In the genomic region with DNA sequence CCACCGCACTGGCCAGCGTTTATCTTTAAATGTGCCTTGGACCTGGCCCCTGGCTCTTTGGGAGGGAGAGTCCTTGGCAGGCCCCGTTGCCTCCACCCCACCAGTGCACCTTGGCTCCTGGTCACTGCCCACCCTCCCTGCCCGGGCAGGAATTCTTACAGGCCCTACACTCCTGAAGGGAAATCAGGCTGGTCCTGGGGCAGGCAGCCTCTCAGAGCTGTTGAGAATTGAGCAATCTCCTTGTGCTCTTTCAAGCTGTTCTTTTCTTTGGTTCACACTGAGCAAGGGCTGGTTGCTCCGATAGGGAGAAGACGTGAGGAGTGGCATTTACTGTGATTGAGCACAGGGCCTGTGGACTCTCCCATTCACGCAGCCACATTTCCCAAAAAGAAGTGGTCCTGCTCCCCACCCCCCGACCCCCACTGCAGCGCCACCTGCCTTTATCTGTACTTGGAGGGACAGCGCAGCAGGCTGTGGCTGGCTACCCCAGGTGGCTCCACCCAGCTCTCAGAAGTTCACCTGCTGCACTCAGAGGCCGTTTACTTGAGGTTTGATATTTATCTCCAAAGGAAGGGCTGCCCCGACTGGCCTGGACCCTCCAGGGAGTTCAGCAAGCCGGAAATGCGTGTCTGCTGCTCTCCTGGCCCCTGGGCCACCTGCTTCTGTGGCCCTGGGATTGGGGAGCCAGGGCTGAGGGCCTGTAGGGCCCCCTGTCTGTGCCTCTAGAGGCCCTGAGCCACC, we compare ENCODE assay signal across 8 cellular contexts. TPM values are rescaled to one million over a fixed set of nuclear protein-coding genes. Genes with fewer than 3 reads are reported as not detected.
A peak's percentile ranks its signal among the peaks of the same experiment; 100 is the strongest.
DNase-seq lines count a peak whose midpoint lies in the region; TF ChIP-seq lines count a peak whose summit lies in the region.

No MANE protein-coding gene starts in this region.

- intact Hi-C loops in OCI-LY7 (cut with micrococcal nuclease; ENCODE audit: unreplicated experiment): no loop called here

- H4K20me1 ChIP-seq in OCI-LY7 (ENCODE audit: insufficient read depth, low read length): no peaks in the 10 kb centered on the region

- no peaks in the 10 kb centered on the region for H3K79me2 ChIP-seq in OCI-LY7 (ENCODE audit: insufficient read depth, low read depth, low read length)

- no peaks in the 10 kb centered on the region for H3K9me3 ChIP-seq in OCI-LY7 (ENCODE audit: low read length)

- H2AFZ ChIP-seq in OCI-LY7 (ENCODE audit: low read length): no peak overlapping the region

- H3K36me3 ChIP-seq in OCI-LY7 (ENCODE audit: insufficient read depth, low read length): no peaks in the 10 kb centered on the region; the same call in 1 of the 2 replicates

- peak; percentile 71 for DNase-seq in GM03348 (ENCODE audit: low spot score)
- peak; percentile 26 for DNase-seq in OCI-LY7 (ENCODE audit: low spot score)
- peak; percentile 41 to 70 for DNase-seq in foreskin fibroblast
- DNase-seq in renal cortical epithelial cell (ENCODE audit: low read depth): peak; percentile 44
- DNase-seq in NCI-H1694 (lab: John Stamatoyannopoulos, UW): no peak
- DNase-seq in amygdala (lab: John Stamatoyannopoulos, UW): no peak
- no peak for DNase-seq in COLO829 (ENCODE audit: low spot score)
- no peak for DNase-seq in NCI-H2081 treated with DMSO at 0.1 percent for 48 hours (lab: John Stamatoyannopoulos, UW)

- no peaks in the 10 kb centered on the region for H3K9me2 ChIP-seq in OCI-LY7 (ENCODE audit: insufficient read depth, low read length)

- H3K4me1 ChIP-seq in OCI-LY7 (ENCODE audit: insufficient read depth, low read length, poor library complexity, severe bottlenecking): no peaks in the 10 kb centered on the region

- BruUV-seq in OCI-LY7 (replicated peaks; lab: Mats Ljungman, UMichigan): no TSS peak

- no peak overlapping the region for H3K4me3 ChIP-seq in OCI-LY7 (ENCODE audit: low read depth, low read length, poor library complexity, severe bottlenecking)
- H3K4me3 ChIP-seq in foreskin fibroblast (ENCODE audit: low read depth in 1 of 2, low read length in 2 of 2): no peak overlapping the region

- POLR2A ChIA-PET in OCI-LY7 (lab: Charles Lee): no interaction called here

- CTCF ChIA-PET in OCI-LY7 (lab: Charles Lee; ENCODE audit: unreplicated experiment): no interaction called here

- H3K4me2 ChIP-seq in OCI-LY7 (ENCODE audit: low read length): no peak overlapping the region

- H3K27ac ChIP-seq in OCI-LY7 (ENCODE audit: low read depth, low read length, poor library complexity, severe bottlenecking): no peak overlapping the region

- no peak for TF ChIP-seq CTCF in OCI-LY7 (conservative IDR thresholded peaks at IDR 0.05; ENCODE audit: low read length)
- no peak for TF ChIP-seq CTCF in foreskin fibroblast (IDR thresholded peaks at IDR 0.05; ENCODE audit: low read depth, low read length)

RNA-seq across cellular contexts. Expression of a gene that starts 47.8 kb away (rescaled TPM):
- total RNA-seq in OCI-LY7 (2014; rRNA removed; shearing (Covaris generic)): 3.4 and 4.7 TPM in 2 replicates
- 10.0 and 11.7 TPM in 2 replicates for total RNA-seq in OCI-LY7 (2022)
- total RNA-seq in renal cortical epithelial cell: 9.0 and 34.8 TPM in 2 replicates

Comparison
In these comparisons a context has a peak if more than half of its experiments do, and no peak if none do; other contexts are left out.
1. DNase-seq: peak in GM03348 (single experiment), OCI-LY7 (single experiment), foreskin fibroblast (2 of 2) and renal cortical epithelial cell (single experiment); none in NCI-H1694 (single experiment), amygdala (0 of 56), COLO829 (single experiment) and NCI-H2081 treated with DMSO at 0.1 percent for 48 hours (single experiment).